8 cellular contexts compared by ENCODE assay signal in the genomic region with DNA sequence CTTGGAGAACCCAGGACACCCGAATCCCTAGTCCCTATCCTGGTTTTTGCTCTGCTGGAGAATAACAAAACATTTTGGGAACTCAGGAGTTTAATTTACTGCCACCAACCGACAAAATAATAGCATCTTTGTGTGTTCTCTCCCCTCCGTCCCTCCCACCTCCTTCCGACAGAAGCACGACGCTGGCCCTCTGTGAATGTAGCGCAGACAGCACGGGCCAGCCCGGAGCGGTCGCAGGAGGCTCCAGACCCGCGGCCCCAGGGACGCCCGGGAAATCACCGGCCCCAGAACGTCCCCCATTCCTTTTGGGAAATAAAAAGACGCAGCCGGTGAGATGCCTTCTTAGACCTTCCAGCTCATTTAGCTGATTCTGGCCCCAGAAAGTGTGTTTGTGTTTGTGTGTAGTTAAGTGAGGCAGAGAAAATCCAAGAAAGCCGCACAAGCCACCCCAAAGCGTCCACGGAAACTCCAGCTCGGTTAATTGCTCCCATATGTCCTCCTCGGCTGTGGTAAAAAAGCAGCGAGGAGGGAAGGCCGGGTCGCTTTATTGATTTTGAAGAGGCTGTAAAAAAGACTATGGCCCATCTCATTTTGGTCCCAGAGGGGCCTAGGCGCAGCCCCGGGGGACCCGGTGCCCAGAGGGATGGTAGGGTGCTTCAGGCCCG. TPM values are rescaled to one million over a fixed set of nuclear protein-coding genes. Genes with fewer than 3 reads are reported as not detected.
DNase-seq lines count a peak whose midpoint lies in the region; ATAC-seq and TF ChIP-seq lines count a peak whose summit lies in the region.

No MANE protein-coding gene starts in this region.

- peak overlapping the region; percentile 87 for H3K4me3 ChIP-seq in RWPE2 (ENCODE audit: severe bottlenecking)
- H3K4me3 ChIP-seq in epithelial cell of esophagus (ENCODE audit: low read length) = peak overlapping the region; percentile 59
- peak overlapping the region; percentile 77 for H3K4me3 ChIP-seq in upper lobe of right lung

- H3K9me3 ChIP-seq in RWPE2 (ENCODE audit: severe bottlenecking) = no peaks in the 10 kb centered on the region
- no peaks in the 10 kb centered on the region for H3K9me3 ChIP-seq in upper lobe of right lung

- peaks cover 35% of the 10 kb centered on the region for H3K4me1 ChIP-seq in RWPE2 (ENCODE audit: insufficient read depth, poor library complexity, severe bottlenecking)
- H3K4me1 ChIP-seq in upper lobe of right lung = peaks cover 25% of the 10 kb centered on the region

- no peaks in the 10 kb centered on the region for H3K27me3 ChIP-seq in RWPE2 (ENCODE audit: insufficient read depth, poor library complexity, severe bottlenecking)
- H3K27me3 ChIP-seq in upper lobe of right lung = no peaks in the 10 kb centered on the region

- intact Hi-C loops in upper lobe of right lung (cut with DNase I) = no loop called here

- DNase-seq in AG08396 (ENCODE audit: low spot score) (peak; percentile 43), RWPE2 (ENCODE audit: low spot score) (no peak), epithelial cell of esophagus (ENCODE audit: low read depth) (peak; percentile 37), midbrain (lab: John Stamatoyannopoulos, UW) (peak; percentile 85), upper lobe of right lung (peak; percentile 74), NCI-H345 treated with DMSO at 0.1 percent for 48 hours (lab: John Stamatoyannopoulos, UW; ENCODE audit: unreplicated experiment) (no peak)

- ATAC-seq in GM19452 (IDR thresholded peaks at IDR 0.05; ENCODE audit: unreplicated experiment) (peak; percentile 10), RWPE2 (ENCODE audit: low read depth) (peak; percentile 34), upper lobe of right lung (peak; percentile 43), HG02763 (IDR thresholded peaks at IDR 0.05; ENCODE audit: unreplicated experiment) (no peak)

- H3K27ac ChIP-seq in RWPE2 (ENCODE audit: poor library complexity, severe bottlenecking) = peak overlapping the region; percentile 79
- peak overlapping the region; percentile 89 for H3K27ac ChIP-seq in upper lobe of right lung

- peaks cover 7% of the 10 kb centered on the region for H3K36me3 ChIP-seq in RWPE2 (ENCODE audit: low read depth)
- no peaks in the 10 kb centered on the region for H3K36me3 ChIP-seq in upper lobe of right lung

- TF ChIP-seq CTCF in RWPE2 (IDR thresholded peaks at IDR 0.05; ENCODE audit: poor library complexity, severe bottlenecking) (no peak), epithelial cell of esophagus (IDR thresholded peaks at IDR 0.05; ENCODE audit: insufficient read depth, low read depth, low read length, missing control alignments) (no peak), upper lobe of right lung (IDR thresholded peaks at IDR 0.05) (no peak)

RNA-seq across cellular contexts. Expression of gene TANC1, which starts 0.6 kb away (rescaled TPM):
- total RNA-seq in upper lobe of right lung = 60.4 TPM

Comparison
In these comparisons a context has a peak if more than half of its experiments do, and no peak if none do; other contexts are left out.
1. DNase-seq: peak in AG08396 (single experiment), epithelial cell of esophagus (single experiment), midbrain (single experiment) and upper lobe of right lung (single experiment); none in RWPE2 (single experiment) and NCI-H345 treated with DMSO at 0.1 percent for 48 hours (single experiment).
2. Peak in every context shown above with its lines, with median percentiles within 50 percentile points of each other: H3K4me3 ChIP-seq.